Comparison of ENCODE assay signal across 21 cellular contexts in genomic region chr10:16497911-16498310, GRCh38. TPM values are rescaled to one million over a fixed set of nuclear protein-coding genes. Genes with fewer than 3 reads are reported as not detected.
"Had no signal": no experiment of that assay in that cellular context is flagged by ENCODE, and none has a peak within 500 bp of the region (broad histone marks: within the 10 kb centered on the region; RNA-seq: fewer than 3 reads in every experiment).

No MANE protein-coding gene starts in this region.

- H3K4me1 ChIP-seq: gastrocnemius medialis had no signal

- H3K9me3 ChIP-seq: gastrocnemius medialis, neutrophil, ovary had no signal

- H3K27ac ChIP-seq: gastrocnemius medialis, neutrophil, ovary had no signal

- ATAC-seq: esophagus mucosa, gastrocnemius medialis, left colon, left ventricle myocardium superior, right cardiac atrium had no signal

- H3K4me3 ChIP-seq: gastrocnemius medialis, lung, ovary, smooth muscle cell had no signal

- H3K36me3 ChIP-seq: gastrocnemius medialis, neutrophil, ovary had no signal

- DNase-seq: cortex of kidney; effector memory CD4-positive, alpha-beta T cell; gastrocnemius medialis; immature natural killer cell; kidney; left colon; left ventricle myocardium superior; mesenchymal stem cell; midbrain; ovary; right cardiac atrium; stimulated activated CD4-positive, alpha-beta T cell treated with anti-CD3 and anti-CD28 coated beads, Interleukin-2, amount 100 ng/mL, for 48 hours; stimulated activated naive CD4-positive, alpha-beta T cell treated with Interleukin-2 at 50 U/mL for 16 hours; trophoblast cell had no signal

- H3K27me3 ChIP-seq: gastrocnemius medialis, neutrophil, ovary had no signal

- H3K4me2 ChIP-seq: smooth muscle cell had no signal

RNA-seq across cellular contexts. Expression of gene C1QL3, which starts 23.8 kb away (rescaled TPM):
- total RNA-seq: chondrocyte, esophagus mucosa, fibroblast of villous mesenchyme, gastrocnemius medialis, kidney, left ventricle myocardium superior, lung had no signal
- polyA plus RNA-seq: fibroblast of lung had no signal
